Comparison of ENCODE assay signal across 1 cellular context in genomic region chr6:144284753-144285547, GRCh38.
TF ChIP-seq lines count a peak whose summit lies in the region.

UTRN (plus strand) TSS chr6:144285335; CDS start chr6:144291829, 6,494 bp downstream.

TF ChIP-seq in K562, 482 proteins besides CTCF, POLR2A, EP300 and RAD21 (continued from another document and continues in another):
- TF ChIP-seq, protein P1, sequence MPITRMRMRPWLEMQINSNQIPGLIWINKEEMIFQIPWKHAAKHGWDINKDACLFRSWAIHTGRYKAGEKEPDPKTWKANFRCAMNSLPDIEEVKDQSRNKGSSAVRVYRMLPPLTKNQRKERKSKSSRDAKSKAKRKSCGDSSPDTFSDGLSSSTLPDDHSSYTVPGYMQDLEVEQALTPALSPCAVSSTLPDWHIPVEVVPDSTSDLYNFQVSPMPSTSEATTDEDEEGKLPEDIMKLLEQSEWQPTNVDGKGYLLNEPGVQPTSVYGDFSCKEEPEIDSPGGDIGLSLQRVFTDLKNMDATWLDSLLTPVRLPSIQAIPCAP (CRISPR knock-in tag; IDR thresholded peaks at IDR 0.05; ENCODE audit: borderline replicate concordance) = no peak
- TF ChIP-seq CREM (IDR thresholded peaks at IDR 0.05; ENCODE audit: low read depth) = 0 out of 2 replicates have a peak, but pooled peaks have one; percentile 5
- TF ChIP-seq E2F6 (IDR thresholded peaks at IDR 0.05; ENCODE audit: borderline replicate concordance in 1 of 2, extremely low read depth in 1 of 2, insufficient read depth in 1 of 2, insufficient read length in 1 of 2, low read depth in 1 of 2, low read length in 1 of 2, poor library complexity in 1 of 2, severe bottlenecking in 1 of 2) = peak in 1 of 2 experiments; percentile 40
- TF ChIP-seq TSHZ1 (CRISPR knock-in tag; IDR thresholded peaks at IDR 0.05) = no peak
- peak; percentile 38 for TF ChIP-seq KDM5B (IDR thresholded peaks at IDR 0.05; ENCODE audit: insufficient replicate concordance, low read depth, low read length)
- TF ChIP-seq, protein P2, sequence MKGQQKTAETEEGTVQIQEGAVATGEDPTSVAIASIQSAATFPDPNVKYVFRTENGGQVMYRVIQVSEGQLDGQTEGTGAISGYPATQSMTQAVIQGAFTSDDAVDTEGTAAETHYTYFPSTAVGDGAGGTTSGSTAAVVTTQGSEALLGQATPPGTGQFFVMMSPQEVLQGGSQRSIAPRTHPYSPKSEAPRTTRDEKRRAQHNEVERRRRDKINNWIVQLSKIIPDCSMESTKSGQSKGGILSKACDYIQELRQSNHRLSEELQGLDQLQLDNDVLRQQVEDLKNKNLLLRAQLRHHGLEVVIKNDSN (CRISPR knock-in tag; IDR thresholded peaks at IDR 0.05) = peak; percentile 59
- no peak for TF ChIP-seq PRDM10 (IDR thresholded peaks at IDR 0.05; ENCODE audit: partially characterized antibody)
- 0 out of 2 replicates have a peak, but pooled peaks have one; percentile 42 for TF ChIP-seq ZBTB12 (CRISPR knock-in tag; IDR thresholded peaks at IDR 0.05)
- peak; percentile 77 for TF ChIP-seq PCBP1 (IDR thresholded peaks at IDR 0.05; ENCODE audit: low read depth, low read length, poor library complexity, severe bottlenecking)
- peak; percentile 80 for TF ChIP-seq VEZF1 (CRISPR knock-in tag; IDR thresholded peaks at IDR 0.05)
- no peak for TF ChIP-seq BMI1 (IDR thresholded peaks at IDR 0.05; ENCODE audit: low read length)
- no peak for TF ChIP-seq JUND (IDR thresholded peaks at IDR 0.05; ENCODE audit: borderline replicate concordance, low read depth, low read length)
- no peak for TF ChIP-seq JUND (tag; IDR thresholded peaks at IDR 0.05; ENCODE audit: borderline replicate concordance, low read depth, low read length)
- no peak for TF ChIP-seq ATF7 (IDR thresholded peaks at IDR 0.05)
- TF ChIP-seq NR2C2 (CRISPR knock-in tag; IDR thresholded peaks at IDR 0.05) = 0 out of 2 replicates have a peak, but pooled peaks have one; percentile 31
- TF ChIP-seq NR2C2 (tag; IDR thresholded peaks at IDR 0.05) = peak; percentile 45; the same call in 1 of the 2 replicates
- no peak for TF ChIP-seq YBX1 (IDR thresholded peaks at IDR 0.05)
- no peak for TF ChIP-seq DLX4 (CRISPR knock-in tag; IDR thresholded peaks at IDR 0.05)
- TF ChIP-seq ZNF277 (CRISPR knock-in tag; IDR thresholded peaks at IDR 0.05; ENCODE audit: borderline replicate concordance) = no peak
- TF ChIP-seq U2AF2 (optimal IDR thresholded peaks at IDR 0.05; ENCODE audit: low read depth, low read length) = no peak
- TF ChIP-seq ADNP (tag; IDR thresholded peaks at IDR 0.05) = no peak
- 0 out of 2 replicates have a peak, but pooled peaks have one; percentile 27 for TF ChIP-seq KLF13 (tag; IDR thresholded peaks at IDR 0.05; ENCODE audit: borderline replicate concordance, low read depth)
- TF ChIP-seq JUNB (CRISPR knock-in tag; conservative IDR thresholded peaks at IDR 0.05) = no peak
- TF ChIP-seq ZFP91 (CRISPR knock-in tag; IDR thresholded peaks at IDR 0.05) = no peak
- TF ChIP-seq CHD4 (IDR thresholded peaks at IDR 0.05; ENCODE audit: insufficient read depth, insufficient replicate concordance, low read depth, low read length, poor library complexity, severe bottlenecking) = no peak
- TF ChIP-seq JUN (IDR thresholded peaks at IDR 0.05; ENCODE audit: borderline replicate concordance, low read depth, low read length) = no peak
- no peak for TF ChIP-seq JUN (CRISPR knock-in tag; IDR thresholded peaks at IDR 0.05; ENCODE audit: borderline replicate concordance)
- TF ChIP-seq MAZ (CRISPR knock-in tag; conservative IDR thresholded peaks at IDR 0.05 in 1 of 2, IDR thresholded peaks at IDR 0.05 in 1 of 2) = peak in 1 of 2 experiments; percentile 70; a peak in 2 of 4 replicates
- peak; percentile 80 for TF ChIP-seq CXXC5 (CRISPR knock-in tag; IDR thresholded peaks at IDR 0.05)
- TF ChIP-seq, protein P3, sequence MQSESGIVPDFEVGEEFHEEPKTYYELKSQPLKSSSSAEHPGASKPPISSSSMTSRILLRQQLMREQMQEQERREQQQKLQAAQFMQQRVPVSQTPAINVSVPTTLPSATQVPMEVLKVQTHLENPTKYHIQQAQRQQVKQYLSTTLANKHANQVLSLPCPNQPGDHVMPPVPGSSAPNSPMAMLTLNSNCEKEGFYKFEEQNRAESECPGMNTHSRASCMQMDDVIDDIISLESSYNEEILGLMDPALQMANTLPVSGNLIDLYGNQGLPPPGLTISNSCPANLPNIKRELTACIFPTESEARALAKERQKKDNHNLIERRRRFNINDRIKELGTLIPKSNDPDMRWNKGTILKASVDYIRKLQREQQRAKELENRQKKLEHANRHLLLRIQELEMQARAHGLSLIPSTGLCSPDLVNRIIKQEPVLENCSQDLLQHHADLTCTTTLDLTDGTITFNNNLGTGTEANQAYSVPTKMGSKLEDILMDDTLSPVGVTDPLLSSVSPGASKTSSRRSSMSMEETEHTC (IDR thresholded peaks at IDR 0.05) = 0 out of 2 replicates have a peak, but pooled peaks have one; percentile 10
- TF ChIP-seq ZNF395 (CRISPR knock-in tag; IDR thresholded peaks at IDR 0.05) = peak; percentile 42; the same call in 1 of the 2 replicates
- peak; percentile 50 for TF ChIP-seq SMAD4 (CRISPR knock-in tag; conservative IDR thresholded peaks at IDR 0.05)
- TF ChIP-seq GTF2A2 (tag; IDR thresholded peaks at IDR 0.05) = no peak
- TF ChIP-seq, protein P4, sequence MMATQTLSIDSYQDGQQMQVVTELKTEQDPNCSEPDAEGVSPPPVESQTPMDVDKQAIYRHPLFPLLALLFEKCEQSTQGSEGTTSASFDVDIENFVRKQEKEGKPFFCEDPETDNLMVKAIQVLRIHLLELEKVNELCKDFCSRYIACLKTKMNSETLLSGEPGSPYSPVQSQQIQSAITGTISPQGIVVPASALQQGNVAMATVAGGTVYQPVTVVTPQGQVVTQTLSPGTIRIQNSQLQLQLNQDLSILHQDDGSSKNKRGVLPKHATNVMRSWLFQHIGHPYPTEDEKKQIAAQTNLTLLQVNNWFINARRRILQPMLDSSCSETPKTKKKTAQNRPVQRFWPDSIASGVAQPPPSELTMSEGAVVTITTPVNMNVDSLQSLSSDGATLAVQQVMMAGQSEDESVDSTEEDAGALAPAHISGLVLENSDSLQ (IDR thresholded peaks at IDR 0.05) = peak; percentile 73
- TF ChIP-seq RFX7 (CRISPR knock-in tag; IDR thresholded peaks at IDR 0.05) = no peak
